9 cellular contexts compared by ENCODE assay signal in the genomic region with DNA sequence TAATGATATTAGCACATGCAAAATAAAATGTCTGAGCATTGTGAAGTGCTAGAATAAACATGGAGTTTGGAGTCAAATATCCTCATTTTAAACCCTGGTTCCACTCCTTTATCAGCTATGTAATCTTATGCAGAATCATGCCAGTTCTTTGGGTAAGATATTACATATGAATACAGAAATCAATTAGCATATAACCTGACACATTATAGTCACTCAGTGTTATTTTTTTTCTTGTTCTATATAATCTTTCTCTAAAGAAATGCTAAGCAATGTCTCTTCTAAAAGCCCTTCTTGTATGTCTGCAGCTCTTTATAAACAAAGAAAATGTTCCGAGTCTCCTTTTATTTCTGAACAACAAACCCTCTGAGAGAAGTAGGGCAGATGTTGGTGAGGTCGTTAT. TPM values are rescaled to one million over a fixed set of nuclear protein-coding genes. Genes with fewer than 3 reads are reported as not detected.
"Had no signal": no experiment of that assay in that cellular context is flagged by ENCODE, and none has a peak within 500 bp of the region (broad histone marks: within the 10 kb centered on the region; RNA-seq: fewer than 3 reads in every experiment).

No MANE protein-coding gene starts in this region.

- FAIRE-seq: H1, H54, HTR-8/SVneo, K562 had no signal

- H2AFZ ChIP-seq: GM23338 had no signal

- H3K4me3 ChIP-seq: GM23338, K562 had no signal

- ATAC-seq: GM23338, K562 had no signal

- DNase-seq: H9, HCEC 1CT, IMR-90, KG1 had no signal

- H3K4me2 ChIP-seq: GM23338 had no signal

RNA-seq across cellular contexts. Expression of a gene that starts 5.6 kb away (rescaled TPM):
- polyA plus RNA-seq: H1, IMR-90, K562 had no signal
